Comparison of ENCODE assay signal across 2 cellular contexts in genomic region chr6:35067234-35067633, GRCh38.
TF ChIP-seq lines count a peak whose summit lies in the region.

No MANE protein-coding gene starts in this region.

TF ChIP-seq in GM23338, 12 proteins besides CTCF, POLR2A, EP300 and RAD21 (continued from another document):
- no peak for TF ChIP-seq REST (IDR thresholded peaks at IDR 0.05; ENCODE audit: unreplicated experiment)
- no peak for TF ChIP-seq NANOG (IDR thresholded peaks at IDR 0.05; ENCODE audit: borderline replicate concordance)
- no peak for TF ChIP-seq EZH2phosphoT487 (IDR thresholded peaks at IDR 0.05; ENCODE audit: unreplicated experiment)
- TF ChIP-seq EZH2 (IDR thresholded peaks at IDR 0.05; ENCODE audit: low read depth, unreplicated experiment), result no peak
- no peak for TF ChIP-seq ETS1 (IDR thresholded peaks at IDR 0.05)
- TF ChIP-seq POLR2AphosphoS5 (IDR thresholded peaks at IDR 0.05; ENCODE audit: low read depth), result no peak
- TF ChIP-seq ZNF331 (CRISPR knock-in tag; IDR thresholded peaks at IDR 0.05; ENCODE audit: low read depth), result no peak
- TF ChIP-seq ZNF462 (CRISPR knock-in tag; IDR thresholded peaks at IDR 0.05), result no peak
- TF ChIP-seq CREB1 (CRISPR knock-in tag; IDR thresholded peaks at IDR 0.05; ENCODE audit: low read depth), result no peak

TF ChIP-seq in K562, 482 proteins besides CTCF, POLR2A, EP300 and RAD21:
- TF ChIP-seq HBP1 (CRISPR knock-in tag; IDR thresholded peaks at IDR 0.05), result no peak
- no peak for TF ChIP-seq FIP1L1 (IDR thresholded peaks at IDR 0.05; ENCODE audit: low read depth, low read length, poor library complexity, severe bottlenecking)
- no peak for TF ChIP-seq ZC3H4 (CRISPR knock-in tag; IDR thresholded peaks at IDR 0.05; ENCODE audit: borderline replicate concordance)
- TF ChIP-seq HMGN3 (IDR thresholded peaks at IDR 0.05; ENCODE audit: borderline replicate concordance, extremely low read depth, insufficient read length, low read depth, low read length), result no peak
